In genomic region chr3:99923873-99924272, GRCh38 we compare ENCODE assay signal across 18 cellular contexts.
A peak's percentile ranks its signal among the peaks of the same experiment; 100 is the strongest.
DNase-seq lines count a peak whose midpoint lies in the region; ATAC-seq, FAIRE-seq and TF ChIP-seq lines count a peak whose summit lies in the region.
"Had no signal": no experiment of that assay in that cellular context is flagged by ENCODE, and none has a peak within 500 bp of the region (broad histone marks: within the 10 kb centered on the region; RNA-seq: fewer than 3 reads in every experiment).

No MANE protein-coding gene starts in this region.

- H3K4me3 ChIP-seq in HepG2 (replicated peaks in 1 of 3; ENCODE audit: insufficient read depth in 1 of 3, low read depth in 2 of 3, low read length in 3 of 3) (no peak overlapping the region), right lobe of liver (no peak overlapping the region), psoas muscle (no peak overlapping the region), tibial artery (no peak overlapping the region)
- H3K4me3 ChIP-seq: BLaER1 treated with 17β-estradiol and CSF1 and Interleukin-3, amounts not matched to agents 10 nM and 100 nM; HAP-1 had no signal

- H3K27me3 ChIP-seq in HepG2 (ENCODE audit: control insufficient read depth in 1 of 2, insufficient read depth in 2 of 2, low read length in 2 of 2) (no peaks in the 10 kb centered on the region), right lobe of liver (no peaks in the 10 kb centered on the region), psoas muscle (ENCODE audit: insufficient read depth in 3 of 3, low read length in 2 of 3) (no peaks in the 10 kb centered on the region), tibial artery (no peaks in the 10 kb centered on the region)
- H3K27me3 ChIP-seq: BLaER1 treated with 17β-estradiol and CSF1 and Interleukin-3, amounts not matched to agents 10 nM and 100 nM had no signal

- no peak overlapping the region for H3K9ac ChIP-seq in HepG2 (ENCODE audit: insufficient read depth, low read depth, low read length)
- H3K9ac ChIP-seq: BLaER1 treated with 17β-estradiol and CSF1 and Interleukin-3, amounts not matched to agents 10 nM and 100 nM had no signal

- TF ChIP-seq POLR2A in HepG2 (IDR thresholded peaks at IDR 0.05; ENCODE audit: insufficient read depth in 1 of 2, low read depth in 2 of 2, low read length in 2 of 2) = no peak
- no peak for TF ChIP-seq POLR2A in right lobe of liver (IDR thresholded peaks at IDR 0.05)

- H3K79me2 ChIP-seq in HepG2 (ENCODE audit: insufficient read depth, low read length) = peaks cover 4% of the 10 kb centered on the region

- H3K36me3 Mint-ChIP-seq in immature natural killer cell = peaks cover 0 to 6% (median 0%) of the 10 kb centered on the region in 3 donors
- H3K36me3 Mint-ChIP-seq: IgD-negative memory B cell had no signal

- CTCF ChIA-PET in HepG2 (lab: Yijun Ruan, JAX; ENCODE audit: low intra/inter-chr PET ratio, low total read pairs) = no interaction called here

- H3K36me3 ChIP-seq in HepG2 (replicated peaks in 1 of 2; ENCODE audit: control insufficient read depth in 1 of 2, insufficient read depth in 2 of 2, low read length in 2 of 2) (no peaks in the 10 kb centered on the region), right lobe of liver (no peaks in the 10 kb centered on the region), psoas muscle (ENCODE audit: insufficient read depth in 1 of 2, low read depth in 1 of 2) (peaks cover 0 to 36% of the 10 kb centered on the region in 2 donors), tibial artery (no peaks in the 10 kb centered on the region)
- H3K36me3 ChIP-seq: HAP-1 had no signal

- H3K27ac ChIP-seq in HepG2 (ENCODE audit: extremely low read length, insufficient read depth, low read length) = peak overlapping the region; percentile 38
- H3K27ac ChIP-seq in right lobe of liver = no peak overlapping the region
- peak overlapping the region; percentile 85 for H3K27ac ChIP-seq in psoas muscle
- H3K27ac ChIP-seq in tibial artery = peak overlapping the region; percentile 72 to 75
- H3K27ac ChIP-seq: BLaER1 treated with 17β-estradiol and CSF1 and Interleukin-3, amounts not matched to agents 10 nM and 100 nM had no signal

- no peak overlapping the region for H3K27ac Mint-ChIP-seq in immature natural killer cell
- H3K27ac Mint-ChIP-seq: B cell; CD8-positive, alpha-beta memory T cell had no signal

- intact Hi-C loops in HepG2 (cut with micrococcal nuclease; ENCODE audit: unreplicated experiment) (loop anchor here (5.0 kb wide), 1 partner anchor 67 kb away; no protein-coding TSS in a partner anchor), right lobe of liver (cut with DNase I) (no loop called here), psoas muscle (cut with DNase I) (no loop called here), tibial artery (cut with DNase I; ENCODE audit: low total_unique reads) (no loop called here)

- peaks cover 7 to 12% of the 10 kb centered on the region in 2 donors for H3K4me1 Mint-ChIP-seq in immature natural killer cell

- no TSS peak for BruUV-seq in HepG2 (replicated peaks; lab: Mats Ljungman, UMichigan)

- H2AFZ ChIP-seq in HepG2 (ENCODE audit: low read length) = no peak overlapping the region

- POLR2A ChIA-PET in HepG2 (lab: Yijun Ruan, JAX) = interaction anchor here (0.6 to 2.7 kb wide), 4 partner anchors 31 to 330 kb away, joined by 3 to 10 read pairs (median 4); no protein-coding TSS in a partner anchor

- peak in 1 of 2 experiments; percentile 56; a peak in 1 of 4 replicates for TF ChIP-seq EP300 in HepG2 (IDR thresholded peaks at IDR 0.05; ENCODE audit: low read depth in 2 of 2, low read length in 2 of 2)
- peak; percentile 64; the same call in 1 of the 2 replicates for TF ChIP-seq EP300 in HepG2 (CRISPR knock-in tag; IDR thresholded peaks at IDR 0.05; ENCODE audit: borderline replicate concordance)

- no peaks in the 10 kb centered on the region for H3K9me3 Mint-ChIP-seq in immature natural killer cell
- H3K9me3 Mint-ChIP-seq: CD8-positive, alpha-beta memory T cell had no signal

- ATAC-seq in HepG2 = peak; percentile 67
- ATAC-seq in right lobe of liver = no peak
- no peak for ATAC-seq in psoas muscle
- ATAC-seq in HG03025 (IDR thresholded peaks at IDR 0.05; ENCODE audit: low FRiP score, unreplicated experiment) = no peak

- no peak overlapping the region for H3K4me2 ChIP-seq in HepG2 (ENCODE audit: low read depth, low read length)
- H3K4me2 ChIP-seq: BLaER1 treated with 17β-estradiol and CSF1 and Interleukin-3, amounts not matched to agents 10 nM and 100 nM had no signal

- H3K9me3 ChIP-seq in HepG2 (ENCODE audit: low read length) (no peaks in the 10 kb centered on the region), right lobe of liver (no peaks in the 10 kb centered on the region), psoas muscle (no peaks in the 10 kb centered on the region), tibial artery (no peaks in the 10 kb centered on the region)
- H3K9me3 ChIP-seq: HAP-1 had no signal

- no peak for TF ChIP-seq RAD21 in HepG2 (CRISPR knock-in tag; IDR thresholded peaks at IDR 0.05)

- H3K4me1 ChIP-seq in HepG2 (ENCODE audit: insufficient read depth, low read length) (peaks cover 84% of the 10 kb centered on the region), right lobe of liver (peaks cover 0 to 19% (median 3%) of the 10 kb centered on the region in 4 donors), psoas muscle (peaks cover 50% of the 10 kb centered on the region), tibial artery (peaks cover 0 to 78% (median 25%) of the 10 kb centered on the region in 4 donors)

- TF ChIP-seq CTCF in HepG2 (CRISPR knock-in tag; IDR thresholded peaks at IDR 0.05) (no peak), right lobe of liver (IDR thresholded peaks at IDR 0.05) (no peak), psoas muscle (IDR thresholded peaks at IDR 0.05) (no peak), tibial artery (IDR thresholded peaks at IDR 0.05) (no peak)

- peak; percentile 18 for FAIRE-seq in HepG2 (lab: Jason Lieb, UNC)
- FAIRE-seq: D721Med, G401.6, GM12891, GM19239, HTR-8/SVneo had no signal

- H3K4me3 Mint-ChIP-seq in immature natural killer cell = no peak overlapping the region
- H3K4me3 Mint-ChIP-seq: B cell; CD4-positive, CD25-positive, alpha-beta regulatory T cell; CD8-positive, alpha-beta memory T cell; IgD-negative memory B cell had no signal

- H4K20me1 ChIP-seq in HepG2 (ENCODE audit: insufficient read depth, low read length) = no peaks in the 10 kb centered on the region

- DNase-seq in HepG2 (ENCODE audit: low spot score) (peak; percentile 85), right lobe of liver (no peak), psoas muscle (no peak), tibial artery (no peak), immature natural killer cell (no peak)
- DNase-seq: CD4-positive, CD25-positive, alpha-beta regulatory T cell; CD8-positive, alpha-beta memory T cell; COR-L47 had no signal

- H3K27me3 Mint-ChIP-seq in immature natural killer cell (ENCODE audit: low read depth in 3 of 3) = no peaks in the 10 kb centered on the region
- H3K27me3 Mint-ChIP-seq: B cell; CD4-positive, CD25-positive, alpha-beta regulatory T cell; CD8-positive, alpha-beta memory T cell; IgD-negative memory B cell had no signal

- in situ Hi-C loops in HepG2 (cut with HindIII; ENCODE audit: extremely low pct_ligation_motif_present, low pct_unique_long_range_greater_than_20kb) = no loop called here

TF ChIP-seq in HepG2, 621 proteins besides CTCF, POLR2A, EP300 and RAD21 (continues in another document):
- TF ChIP-seq SIX4 (CRISPR knock-in tag; IDR thresholded peaks at IDR 0.05) = no peak; the same call in 1 of the 2 replicates
- no peak for TF ChIP-seq CHD2 (IDR thresholded peaks at IDR 0.05; ENCODE audit: low read depth, low read length)
- TF ChIP-seq MBNL3 (CRISPR knock-in tag; conservative IDR thresholded peaks at IDR 0.05) = no peak
- TF ChIP-seq GATAD2A (CRISPR knock-in tag; IDR thresholded peaks at IDR 0.05) = peak; percentile 59
- TF ChIP-seq PRPF4 (IDR thresholded peaks at IDR 0.05; ENCODE audit: low read depth, low read length, poor library complexity, severe bottlenecking) = no peak
- TF ChIP-seq, protein P1, sequence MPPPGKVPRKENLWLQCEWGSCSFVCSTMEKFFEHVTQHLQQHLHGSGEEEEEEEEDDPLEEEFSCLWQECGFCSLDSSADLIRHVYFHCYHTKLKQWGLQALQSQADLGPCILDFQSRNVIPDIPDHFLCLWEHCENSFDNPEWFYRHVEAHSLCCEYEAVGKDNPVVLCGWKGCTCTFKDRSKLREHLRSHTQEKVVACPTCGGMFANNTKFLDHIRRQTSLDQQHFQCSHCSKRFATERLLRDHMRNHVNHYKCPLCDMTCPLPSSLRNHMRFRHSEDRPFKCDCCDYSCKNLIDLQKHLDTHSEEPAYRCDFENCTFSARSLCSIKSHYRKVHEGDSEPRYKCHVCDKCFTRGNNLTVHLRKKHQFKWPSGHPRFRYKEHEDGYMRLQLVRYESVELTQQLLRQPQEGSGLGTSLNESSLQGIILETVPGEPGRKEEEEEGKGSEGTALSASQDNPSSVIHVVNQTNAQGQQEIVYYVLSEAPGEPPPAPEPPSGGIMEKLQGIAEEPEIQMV (CRISPR knock-in tag; IDR thresholded peaks at IDR 0.05; ENCODE audit: low read depth) = no peak
- TF ChIP-seq HOXA7 (CRISPR knock-in tag; IDR thresholded peaks at IDR 0.05) = no peak

Comparison
In these comparisons a context has a peak if more than half of its experiments do, and no peak if none do; other contexts are left out.
1. H3K27ac ChIP-seq: peak in HepG2 (single experiment), psoas muscle (single experiment) and tibial artery (2 of 2); none in right lobe of liver (0 of 3).